In the genomic region with DNA sequence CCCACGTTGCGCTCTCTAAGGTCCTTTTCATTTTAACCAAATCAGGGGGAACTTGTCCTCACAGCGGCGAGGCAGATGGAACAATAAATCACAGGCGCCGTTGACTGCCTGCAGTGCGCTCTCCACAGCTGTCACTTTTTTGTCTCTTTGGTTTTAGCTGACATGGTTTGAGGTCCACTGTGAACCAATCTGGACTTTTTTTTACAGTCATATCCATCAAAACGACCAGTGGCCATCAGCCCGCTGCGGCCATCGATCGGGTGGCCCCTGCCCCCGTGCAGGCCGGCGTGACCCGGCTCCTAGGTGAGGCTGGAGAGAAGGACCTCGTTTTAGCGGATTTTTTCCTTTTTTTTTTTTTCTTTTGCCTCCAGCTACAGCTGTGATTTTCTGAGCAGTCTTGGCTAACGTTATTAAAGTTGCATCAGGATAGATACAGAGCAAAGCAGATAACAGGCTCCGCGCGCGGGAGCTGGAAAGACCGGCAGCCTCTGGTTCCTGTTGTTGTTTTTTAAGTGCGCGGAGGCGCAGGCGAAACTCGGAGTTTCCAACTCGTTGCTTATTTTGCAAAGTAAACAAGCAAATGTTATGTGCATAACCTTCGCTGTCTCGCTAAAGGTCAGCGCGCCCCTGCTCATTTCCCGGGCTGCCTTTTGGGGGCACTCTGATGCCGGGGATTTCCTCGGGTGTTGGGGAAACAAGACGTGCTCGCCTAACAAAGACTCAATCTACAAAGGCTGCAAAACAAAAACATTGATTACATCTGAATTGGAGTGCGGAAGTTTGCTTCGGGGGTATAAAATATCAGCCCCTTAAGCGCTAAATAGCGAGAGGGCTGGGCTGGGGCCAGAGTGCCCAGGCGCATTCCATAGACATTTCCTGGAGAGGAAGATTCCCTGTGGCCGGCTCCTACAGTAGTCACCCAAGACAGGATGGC, we compare ENCODE assay signal across 10 cellular contexts.
DNase-seq lines count a peak whose midpoint lies in the region; ATAC-seq, FAIRE-seq and TF ChIP-seq lines count a peak whose summit lies in the region.
"Had no signal": no experiment of that assay in that cellular context is flagged by ENCODE, and none has a peak within 500 bp of the region (broad histone marks: within the 10 kb centered on the region; RNA-seq: fewer than 3 reads in every experiment).

No MANE protein-coding gene starts in this region.

- peak; percentile 61 for TF ChIP-seq RAD21 in HCT116 (IDR thresholded peaks at IDR 0.05; ENCODE audit: low read depth)

- ATAC-seq in HCT116 (no peak), gastroesophageal sphincter (no peak), esophagus mucosa (no peak)

- no peaks in the 10 kb centered on the region for H3K36me3 Mint-ChIP-seq in astrocyte (ENCODE audit: low read depth, unreplicated experiment)

- FAIRE-seq in astrocyte (lab: Jason Lieb, UNC), result no peak

- WGBS in gastroesophageal sphincter (ENCODE audit: low coverage in 1 of 2), 2 donors, result 13 to 19% methylated on average over 33 to 35 of the region's 45 CpGs

- BruUV-seq in HCT116 (replicated peaks; lab: Mats Ljungman, UMichigan), result no TSS peak

- no peak overlapping the region for H3K4me2 ChIP-seq in HCT116 (ENCODE audit: low read length)
- peak overlapping the region; percentile 19 for H3K4me2 ChIP-seq in astrocyte (ENCODE audit: low read length)

- H3K36me3 ChIP-seq in HCT116 (ENCODE audit: control insufficient read depth in 1 of 2, insufficient read depth in 2 of 2, low read length in 2 of 2) (no peaks in the 10 kb centered on the region), astrocyte (ENCODE audit: insufficient read depth, low read length) (no peaks in the 10 kb centered on the region), iPS-18a (ENCODE audit: control insufficient read depth, low read depth, low read length) (no peaks in the 10 kb centered on the region), gastroesophageal sphincter (no peaks in the 10 kb centered on the region), Peyer's patch (no peaks in the 10 kb centered on the region)

- H3K4me3 ChIP-seq in HCT116 (replicated peaks in 1 of 2; ENCODE audit: low read depth in 1 of 2, low read length in 2 of 2) (no peak overlapping the region), astrocyte (ENCODE audit: insufficient read depth, low read depth, low read length) (no peak overlapping the region), iPS-18a (ENCODE audit: low read length) (peak overlapping the region; percentile 56), gastroesophageal sphincter (peak overlapping the region in 1 of 2 donors; percentile 2), Peyer's patch (no peak overlapping the region)

- POLR2A ChIA-PET in HCT116 (lab: Charles Lee), result no interaction called here

- H3K27ac ChIP-seq in HCT116 (ENCODE audit: low read depth, low read length) (no peak overlapping the region), astrocyte (ENCODE audit: low read depth, low read length) (no peak overlapping the region), iPS-18a (ENCODE audit: low read length) (peak overlapping the region; percentile 54), gastroesophageal sphincter (no peak overlapping the region), Peyer's patch (no peak overlapping the region)
- H3K27ac ChIP-seq: HL-60 had no signal

- no peaks in the 10 kb centered on the region for H3K9me3 ChIP-seq in HCT116 (ENCODE audit: control insufficient read depth in 1 of 2, insufficient read depth in 1 of 2, low read depth in 1 of 2, low read length in 2 of 2)
- no peaks in the 10 kb centered on the region for H3K9me3 ChIP-seq in astrocyte (ENCODE audit: insufficient read depth, low read depth, low read length)
- H3K9me3 ChIP-seq in iPS-18a (ENCODE audit: control insufficient read depth, low read depth, low read length), result no peaks in the 10 kb centered on the region
- no peaks in the 10 kb centered on the region for H3K9me3 ChIP-seq in gastroesophageal sphincter
- H3K9me3 ChIP-seq in Peyer's patch, result no peaks in the 10 kb centered on the region

- no peaks in the 10 kb centered on the region for H3K9me2 ChIP-seq in HCT116 (ENCODE audit: insufficient read depth)

- H2AFZ ChIP-seq in HCT116 (ENCODE audit: low read depth, low read length, poor library complexity, severe bottlenecking), result no peak overlapping the region
- H2AFZ ChIP-seq in astrocyte (ENCODE audit: low read depth, low read length), result no peak overlapping the region

- H3K27ac Mint-ChIP-seq in astrocyte (ENCODE audit: unreplicated experiment), result peak overlapping the region; percentile 48

- DNase-seq in HCT116 (ENCODE audit: low read depth, low spot score) (no peak), astrocyte (ENCODE audit: low read depth) (no peak), retina (peak; percentile 88), Peyer's patch (no peak), NCI-H1105 (lab: John Stamatoyannopoulos, UW) (no peak)
- DNase-seq: NCI-H2081 treated with DMSO at 0.1 percent for 48 hours had no signal

- H3K27me3 ChIP-seq in HCT116 (ENCODE audit: insufficient read depth, low read length) (peaks cover 70% of the 10 kb centered on the region), astrocyte (ENCODE audit: insufficient read depth, low read length) (peaks cover 2% of the 10 kb centered on the region), iPS-18a (ENCODE audit: control insufficient read depth, insufficient read depth, low read length) (peaks cover 7% of the 10 kb centered on the region), gastroesophageal sphincter (peaks cover 74% of the 10 kb centered on the region), Peyer's patch (peaks cover 0 to 7% of the 10 kb centered on the region in 2 donors)

- peak overlapping the region; percentile 80 for H3K4me3 Mint-ChIP-seq in astrocyte (ENCODE audit: unreplicated experiment)

- no peak for TF ChIP-seq EP300 in gastroesophageal sphincter (IDR thresholded peaks at IDR 0.05)

- TF ChIP-seq CTCF in HCT116 (IDR thresholded peaks at IDR 0.05 in 2 of 3, conservative IDR thresholded peaks at IDR 0.05 in 1 of 3; ENCODE audit: borderline replicate concordance in 1 of 3, insufficient read depth in 1 of 3, low read depth in 2 of 3, low read length in 2 of 3), result peak in 1 of 3 experiments; percentile 15; a peak in 2 of 6 replicates
- no peak for TF ChIP-seq CTCF in astrocyte (IDR thresholded peaks at IDR 0.05; ENCODE audit: insufficient read depth, low read depth, low read length)
- TF ChIP-seq CTCF in gastroesophageal sphincter (IDR thresholded peaks at IDR 0.05), result peak in 1 of 4 experiments; percentile 27
- peak in 1 of 6 experiments; percentile 13 for TF ChIP-seq CTCF in Peyer's patch (IDR thresholded peaks at IDR 0.05)

- H3K79me2 ChIP-seq in HCT116 (ENCODE audit: insufficient read depth, low read length), result no peaks in the 10 kb centered on the region
- H3K79me2 ChIP-seq in astrocyte (ENCODE audit: insufficient read depth, low read length), result no peaks in the 10 kb centered on the region

- TF ChIP-seq POLR2A in HCT116 (IDR thresholded peaks at IDR 0.05; ENCODE audit: borderline replicate concordance, extremely low read depth, insufficient read depth, insufficient read length) (no peak), gastroesophageal sphincter (IDR thresholded peaks at IDR 0.05) (no peak), Peyer's patch (IDR thresholded peaks at IDR 0.05) (no peak)

- peaks cover 25% of the 10 kb centered on the region for H3K4me1 Mint-ChIP-seq in astrocyte (ENCODE audit: low read depth, unreplicated experiment)

- CTCF ChIA-PET in HCT116 (lab: Charles Lee), result no interaction called here

- RAD21 ChIA-PET in HCT116 (lab: Charles Lee; ENCODE audit: low non-redundant PET in 1 of 2, low total read pairs in 2 of 2, uncharacterized antibody in 2 of 2, unreplicated experiment in 2 of 2), result no interaction called here

- H3K27me3 Mint-ChIP-seq in astrocyte (ENCODE audit: low read depth, unreplicated experiment), result peaks cover 33% of the 10 kb centered on the region

- H3K4me1 ChIP-seq in HCT116 (ENCODE audit: control insufficient read depth in 1 of 2, insufficient read depth in 2 of 2, low read length in 2 of 2) (no peaks in the 10 kb centered on the region), astrocyte (ENCODE audit: insufficient read depth, low read length) (no peaks in the 10 kb centered on the region), iPS-18a (ENCODE audit: control insufficient read depth, low read depth, low read length) (peaks cover 73% of the 10 kb centered on the region), gastroesophageal sphincter (peaks cover 0 to 14% (median 0%) of the 10 kb centered on the region in 3 donors), Peyer's patch (peaks cover 0 to 15% (median 0%) of the 10 kb centered on the region in 4 donors)

- no peaks in the 10 kb centered on the region for H3K9me3 Mint-ChIP-seq in astrocyte (ENCODE audit: unreplicated experiment)

- no peaks in the 10 kb centered on the region for H4K20me1 ChIP-seq in HCT116 (ENCODE audit: insufficient read depth)
- no peaks in the 10 kb centered on the region for H4K20me1 ChIP-seq in astrocyte (ENCODE audit: insufficient read depth, low read length)

- intact Hi-C loops in HCT116 (cut with micrococcal nuclease), result no loop called here

- H3K9ac ChIP-seq in HCT116 (ENCODE audit: low read length) (no peak overlapping the region), astrocyte (ENCODE audit: low read length) (no peak overlapping the region), iPS-18a (ENCODE audit: low read length) (peak overlapping the region; percentile 55)

TF ChIP-seq in HCT116, 20 proteins besides CTCF, POLR2A, EP300 and RAD21:
- no peak for TF ChIP-seq SP1 (IDR thresholded peaks at IDR 0.05; ENCODE audit: low read depth)
- TF ChIP-seq SRF (IDR thresholded peaks at IDR 0.05; ENCODE audit: low read depth), result no peak
- TF ChIP-seq YY1 (IDR thresholded peaks at IDR 0.05; ENCODE audit: extremely low read depth, insufficient replicate concordance, low read depth, low read length), result no peak
- TF ChIP-seq ZFX (IDR thresholded peaks at IDR 0.05), result no peak
- TF ChIP-seq FOSL1 (IDR thresholded peaks at IDR 0.05; ENCODE audit: low read depth), result no peak
